25 cellular contexts compared by ENCODE assay signal in the genomic region with DNA sequence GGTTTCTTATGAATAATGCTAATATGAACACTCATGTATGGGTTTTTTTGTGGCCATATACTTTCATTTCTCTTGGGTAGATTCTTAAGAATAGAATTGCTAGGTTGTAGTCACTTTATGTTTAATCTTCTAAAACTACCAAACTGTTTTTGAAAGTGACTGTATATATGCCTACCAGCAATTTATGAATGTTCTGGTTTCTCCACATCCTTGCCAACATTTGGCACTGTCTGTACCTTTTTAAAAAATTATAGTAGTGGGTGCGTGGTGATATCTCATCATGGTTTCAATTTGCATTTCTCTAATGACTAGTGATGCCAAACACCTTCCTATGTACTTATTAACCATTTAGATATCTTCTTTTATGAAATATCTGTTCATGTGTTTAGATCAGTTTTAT.
DNase-seq lines count a peak whose midpoint lies in the region; ATAC-seq, FAIRE-seq and TF ChIP-seq lines count a peak whose summit lies in the region.
"Had no signal": no experiment of that assay in that cellular context is flagged by ENCODE, and none has a peak within 500 bp of the region (broad histone marks: within the 10 kb centered on the region; RNA-seq: fewer than 3 reads in every experiment).

No MANE protein-coding gene starts in this region.

- no peaks in the 10 kb centered on the region for H3K27me3 ChIP-seq in GM12878 (replicated peaks in 1 of 2; ENCODE audit: control insufficient read depth in 2 of 2, insufficient read depth in 2 of 2, low read length in 1 of 2)
- H3K27me3 ChIP-seq: BE2C; BLaER1 treated with 17β-estradiol and CSF1 and Interleukin-3, amounts not matched to agents 10 nM and 100 nM had no signal

- CTCF ChIA-PET in activated CD4-positive, alpha-beta T cell treated with anti-CD3 and anti-CD28 coated beads for 36 hours (lab: Charles Lee), result interaction anchor here (0.7 kb wide), 1 partner anchor 212 kb away, joined by 3 read pairs; no protein-coding TSS in a partner anchor
- CTCF ChIA-PET in GM12878 (lab: Yijun Ruan, JAX), result interaction anchor here (1.6 kb wide), 1 partner anchor 69 kb away, joined by 4 read pairs; no protein-coding TSS in a partner anchor

- H4K20me1 ChIP-seq in GM12878 (ENCODE audit: control insufficient read depth, insufficient read depth), result no peaks in the 10 kb centered on the region
- H4K20me1 ChIP-seq: BLaER1 treated with 17β-estradiol and CSF1 and Interleukin-3, amounts not matched to agents 10 nM and 100 nM had no signal

- RAD21 ChIA-PET in GM12878 (lab: Charles Lee; ENCODE audit: unreplicated experiment), result no interaction called here

- 88% methylated on average over 1 of the region's 1 CpG for WGBS in GM12878 (ENCODE audit: insufficient coverage, insufficient replicate concordance, low lambda C conversion rate, missing lambda C conversion rate)

- H3K36me3 ChIP-seq in GM12878 (ENCODE audit: control insufficient read depth in 2 of 2, insufficient read depth in 2 of 2, low read length in 1 of 2), result no peaks in the 10 kb centered on the region; a peak in 1 of 4 replicates
- H3K36me3 ChIP-seq: BE2C had no signal

- no peaks in the 10 kb centered on the region for H3K4me1 ChIP-seq in GM12878 (ENCODE audit: control insufficient read depth, insufficient read depth, low read length)
- H3K4me1 ChIP-seq: A549, BE2C had no signal

- no peak for FAIRE-seq in GM12878 (lab: Jason Lieb, UNC)
- FAIRE-seq: A549, D721Med, GM12891, GM18507 had no signal

- ATAC-seq in activated CD4-positive, alpha-beta T cell treated with anti-CD3 and anti-CD28 coated beads for 36 hours, result peak; percentile 64
- ATAC-seq in activated T-cell treated with anti-CD3 and anti-CD28 coated beads, Interleukin-2, amount 50 U/mL, for 4 hours, result peak; percentile 51 to 60
- ATAC-seq in GM12878, result peak; percentile 51; the same call in 2 of the 3 replicates
- ATAC-seq: A549, GM23338, HCT116 had no signal

- no peak overlapping the region for H3K4me3 Mint-ChIP-seq in activated CD4-positive, alpha-beta T cell treated with anti-CD3 and anti-CD28 coated beads for 36 hours
- H3K4me3 Mint-ChIP-seq in activated T-cell treated with anti-CD3 and anti-CD28 coated beads, Interleukin-2, amount 50 U/mL, for 4 hours, result no peak overlapping the region
- H3K4me3 Mint-ChIP-seq: CD14-positive monocyte; CD4-positive, alpha-beta T cell; CD8-positive, alpha-beta memory T cell; GM23338; H9 had no signal

- TF ChIP-seq CTCF in GM12878 (IDR thresholded peaks at IDR 0.05 in 2 of 3, conservative IDR thresholded peaks at IDR 0.05 in 1 of 3; ENCODE audit: control insufficient read depth in 2 of 3, extremely low read depth in 1 of 3, insufficient read depth in 1 of 3, low read depth in 3 of 3, low read length in 3 of 3), result no peak

- H3K4me2 ChIP-seq in GM12878 (ENCODE audit: control insufficient read depth, insufficient read depth), result no peak overlapping the region
- H3K4me2 ChIP-seq: A549; BLaER1 treated with 17β-estradiol and CSF1 and Interleukin-3, amounts not matched to agents 10 nM and 100 nM; GM23338 had no signal

- no peak overlapping the region for H2AFZ ChIP-seq in GM12878 (ENCODE audit: control insufficient read depth, low read depth, low read length)
- H2AFZ ChIP-seq: GM23338 had no signal

- H3K27ac ChIP-seq in GM12878 (ENCODE audit: control insufficient read depth, insufficient read depth), result no peak overlapping the region
- H3K27ac ChIP-seq: A549; BLaER1 treated with 17β-estradiol and CSF1 and Interleukin-3, amounts not matched to agents 10 nM and 100 nM had no signal

- H3K9ac ChIP-seq in GM12878 (ENCODE audit: control insufficient read depth, insufficient read depth, low read length), result no peak overlapping the region
- H3K9ac ChIP-seq: BLaER1 treated with 17β-estradiol and CSF1 and Interleukin-3, amounts not matched to agents 10 nM and 100 nM had no signal

- no TSS peak for BruUV-seq in GM12878 (replicated peaks; lab: Mats Ljungman, UMichigan)

- no peak for TF ChIP-seq EP300 in GM12878 (IDR thresholded peaks at IDR 0.05; ENCODE audit: borderline replicate concordance in 1 of 2, control insufficient read depth in 1 of 2, low read depth in 2 of 2, low read length in 2 of 2)

- no peaks in the 10 kb centered on the region for H3K9me3 ChIP-seq in GM12878 (replicated peaks; ENCODE audit: control insufficient read depth, insufficient read depth, low read length)
- H3K9me3 ChIP-seq: A549, BE2C had no signal

- no peaks in the 10 kb centered on the region for H3K79me2 ChIP-seq in GM12878 (ENCODE audit: control insufficient read depth, insufficient read depth, low read length)

- H3K36me3 Mint-ChIP-seq in activated CD4-positive, alpha-beta T cell treated with anti-CD3 and anti-CD28 coated beads for 36 hours (ENCODE audit: low read depth), result peaks cover 9% of the 10 kb centered on the region
- H3K36me3 Mint-ChIP-seq in activated T-cell treated with anti-CD3 and anti-CD28 coated beads, Interleukin-2, amount 50 U/mL, for 4 hours (ENCODE audit: insufficient read depth), result peaks cover 3% of the 10 kb centered on the region
- H3K36me3 Mint-ChIP-seq: CD8-positive, alpha-beta memory T cell had no signal

- in situ Hi-C loops in GM12878 (cut with MboI), result no loop called here

- SMC1A ChIA-PET in GM12878 (lab: Charles Lee; ENCODE audit: uncharacterized antibody, unreplicated experiment), result interaction anchor here (1.0 to 1.3 kb wide), 2 partner anchors 8 to 11 kb away, joined by 3 to 4 read pairs; no protein-coding TSS in a partner anchor

- intact Hi-C loops in activated CD4-positive, alpha-beta T cell treated with anti-CD3 and anti-CD28 coated beads for 36 hours (cut with DNase I, micrococcal nuclease), result no loop called here
- intact Hi-C loops in GM12878 (cut with micrococcal nuclease; ENCODE audit: unreplicated experiment), result no loop called here

- H3K9me3 Mint-ChIP-seq in activated CD4-positive, alpha-beta T cell treated with anti-CD3 and anti-CD28 coated beads for 36 hours (ENCODE audit: low read depth), result no peaks in the 10 kb centered on the region
- no peaks in the 10 kb centered on the region for H3K9me3 Mint-ChIP-seq in activated T-cell treated with anti-CD3 and anti-CD28 coated beads, Interleukin-2, amount 50 U/mL, for 4 hours
- H3K9me3 Mint-ChIP-seq: CD4-positive, alpha-beta T cell; GM23338; H9 had no signal

- no peak for TF ChIP-seq RAD21 in GM12878 (IDR thresholded peaks at IDR 0.05; ENCODE audit: insufficient read depth, low read depth, low read length)

- H3K4me3 ChIP-seq in GM12878, result no peak overlapping the region
- H3K4me3 ChIP-seq: A549; BLaER1 treated with 17β-estradiol and CSF1 and Interleukin-3, amounts not matched to agents 10 nM and 100 nM; GM23338 had no signal

- H3K27me3 Mint-ChIP-seq in activated CD4-positive, alpha-beta T cell treated with anti-CD3 and anti-CD28 coated beads for 36 hours, result no peaks in the 10 kb centered on the region
- no peaks in the 10 kb centered on the region for H3K27me3 Mint-ChIP-seq in activated T-cell treated with anti-CD3 and anti-CD28 coated beads, Interleukin-2, amount 50 U/mL, for 4 hours (ENCODE audit: low read depth)
- H3K27me3 Mint-ChIP-seq: CD4-positive, alpha-beta T cell; CD8-positive, alpha-beta memory T cell had no signal

- no peak for TF ChIP-seq POLR2A in GM12878 (IDR thresholded peaks at IDR 0.05; ENCODE audit: low read depth, low read length)

- DNase-seq in activated CD4-positive, alpha-beta T cell treated with anti-CD3 and anti-CD28 coated beads for 36 hours, result no peak
- DNase-seq in activated CD4-positive, alpha-beta T cell treated with anti-CD3 and anti-CD28 coated beads for 48 hours, result no peak
- DNase-seq in activated T-cell treated with anti-CD3 and anti-CD28 coated beads, Interleukin-2, amount 50 U/mL, for 4 hours, result no peak
- no peak for DNase-seq in activated T-cell treated with anti-CD3 and anti-CD28 coated beads for 4 hours
- no peak for DNase-seq in GM12878 (ENCODE audit: low read depth, low spot score)
- DNase-seq in NCI-H1694 (lab: John Stamatoyannopoulos, UW), result no peak
- DNase-seq: 8988T; ACHN; AML-193; BE2C; CD4-positive, alpha-beta T cell; CD8-positive, alpha-beta memory T cell; DMS 273 treated with DMSO at 0.1 percent for 48 hours; DMS79; EL; GDM1; H9 had no signal

- peaks cover 26% of the 10 kb centered on the region for H3K4me1 Mint-ChIP-seq in activated CD4-positive, alpha-beta T cell treated with anti-CD3 and anti-CD28 coated beads for 36 hours
- peaks cover 10% of the 10 kb centered on the region for H3K4me1 Mint-ChIP-seq in activated T-cell treated with anti-CD3 and anti-CD28 coated beads, Interleukin-2, amount 50 U/mL, for 4 hours (ENCODE audit: low read depth)
- H3K4me1 Mint-ChIP-seq: CD14-positive monocyte; CD8-positive, alpha-beta memory T cell; GM23338; H9 had no signal

- H3K27ac Mint-ChIP-seq in activated CD4-positive, alpha-beta T cell treated with anti-CD3 and anti-CD28 coated beads for 36 hours, result no peak overlapping the region
- H3K27ac Mint-ChIP-seq: CD14-positive monocyte; CD4-positive, alpha-beta T cell; CD8-positive, alpha-beta memory T cell; GM23338; H9 had no signal

- POLR2A ChIA-PET in activated CD4-positive, alpha-beta T cell treated with anti-CD3 and anti-CD28 coated beads for 36 hours (lab: Charles Lee), result no interaction called here
- POLR2A ChIA-PET in GM12878 (lab: Charles Lee), result no interaction called here

TF ChIP-seq in GM12878, 131 proteins besides CTCF, POLR2A, EP300 and RAD21 (continues in another document):
- TF ChIP-seq HDAC6 (IDR thresholded peaks at IDR 0.05; ENCODE audit: unreplicated experiment) (no peak), IKZF2 (IDR thresholded peaks at IDR 0.05) (no peak)
- TF ChIP-seq, protein P1, sequence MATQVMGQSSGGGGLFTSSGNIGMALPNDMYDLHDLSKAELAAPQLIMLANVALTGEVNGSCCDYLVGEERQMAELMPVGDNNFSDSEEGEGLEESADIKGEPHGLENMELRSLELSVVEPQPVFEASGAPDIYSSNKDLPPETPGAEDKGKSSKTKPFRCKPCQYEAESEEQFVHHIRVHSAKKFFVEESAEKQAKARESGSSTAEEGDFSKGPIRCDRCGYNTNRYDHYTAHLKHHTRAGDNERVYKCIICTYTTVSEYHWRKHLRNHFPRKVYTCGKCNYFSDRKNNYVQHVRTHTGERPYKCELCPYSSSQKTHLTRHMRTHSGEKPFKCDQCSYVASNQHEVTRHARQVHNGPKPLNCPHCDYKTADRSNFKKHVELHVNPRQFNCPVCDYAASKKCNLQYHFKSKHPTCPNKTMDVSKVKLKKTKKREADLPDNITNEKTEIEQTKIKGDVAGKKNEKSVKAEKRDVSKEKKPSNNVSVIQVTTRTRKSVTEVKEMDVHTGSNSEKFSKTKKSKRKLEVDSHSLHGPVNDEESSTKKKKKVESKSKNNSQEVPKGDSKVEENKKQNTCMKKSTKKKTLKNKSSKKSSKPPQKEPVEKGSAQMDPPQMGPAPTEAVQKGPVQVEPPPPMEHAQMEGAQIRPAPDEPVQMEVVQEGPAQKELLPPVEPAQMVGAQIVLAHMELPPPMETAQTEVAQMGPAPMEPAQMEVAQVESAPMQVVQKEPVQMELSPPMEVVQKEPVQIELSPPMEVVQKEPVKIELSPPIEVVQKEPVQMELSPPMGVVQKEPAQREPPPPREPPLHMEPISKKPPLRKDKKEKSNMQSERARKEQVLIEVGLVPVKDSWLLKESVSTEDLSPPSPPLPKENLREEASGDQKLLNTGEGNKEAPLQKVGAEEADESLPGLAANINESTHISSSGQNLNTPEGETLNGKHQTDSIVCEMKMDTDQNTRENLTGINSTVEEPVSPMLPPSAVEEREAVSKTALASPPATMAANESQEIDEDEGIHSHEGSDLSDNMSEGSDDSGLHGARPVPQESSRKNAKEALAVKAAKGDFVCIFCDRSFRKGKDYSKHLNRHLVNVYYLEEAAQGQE (IDR thresholded peaks at IDR 0.05; ENCODE audit: low read depth, low read length), result no peak
